2 cellular contexts compared by ENCODE assay signal in genomic region chr14:68810173-68811153, GRCh38.
TF ChIP-seq lines count a peak whose summit lies in the region.

No MANE protein-coding gene starts in this region.

TF ChIP-seq in H1, 55 proteins besides CTCF, POLR2A, EP300 and RAD21:
- TF ChIP-seq GABPA (IDR thresholded peaks at IDR 0.05; ENCODE audit: borderline replicate concordance, insufficient read depth, low read length) (no peak), HDAC2 (IDR thresholded peaks at IDR 0.05; ENCODE audit: borderline replicate concordance in 1 of 2, low read depth in 2 of 2, low read length in 2 of 2) (no peak), SUZ12 (IDR thresholded peaks at IDR 0.05; ENCODE audit: low read length) (no peak), CTBP2 (IDR thresholded peaks at IDR 0.05; ENCODE audit: borderline replicate concordance, insufficient read depth, insufficient read length, low read length) (no peak)

TF ChIP-seq in GM12891, 5 proteins besides CTCF, POLR2A, EP300 and RAD21:
- TF ChIP-seq POU2F2 (IDR thresholded peaks at IDR 0.05; ENCODE audit: low read depth, low read length) (no peak), TAF1 (IDR thresholded peaks at IDR 0.05; ENCODE audit: low read depth, low read length) (no peak), POLR2AphosphoS5 (IDR thresholded peaks at IDR 0.05; ENCODE audit: low read depth, low read length) (no peak), PAX5 (IDR thresholded peaks at IDR 0.05; ENCODE audit: insufficient read depth, low read length, severe bottlenecking) (no peak), SPI1 (IDR thresholded peaks at IDR 0.05; ENCODE audit: low read depth, low read length) (no peak)
